Comparison of ENCODE assay signal across 27 cellular contexts in the genomic region with DNA sequence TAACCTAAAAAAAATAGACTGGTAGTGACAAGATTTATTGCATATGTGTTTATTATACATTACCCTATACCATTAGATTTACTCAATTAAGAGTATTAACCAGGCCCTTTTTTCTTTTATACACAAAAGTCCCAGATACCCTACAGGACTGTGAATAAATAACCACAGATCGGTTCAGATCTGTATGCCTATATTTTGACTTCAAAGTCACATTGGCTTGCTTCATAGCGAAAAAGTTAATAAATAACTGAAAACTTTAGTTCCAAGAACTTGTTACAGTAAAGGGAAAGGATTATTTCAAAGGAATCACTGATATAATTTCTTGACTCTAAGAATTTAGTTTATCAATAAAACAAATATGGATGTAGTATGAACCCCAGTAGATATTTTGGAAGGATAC. TPM values are rescaled to one million over a fixed set of nuclear protein-coding genes. Genes with fewer than 3 reads are reported as not detected.
"Had no signal": no experiment of that assay in that cellular context is flagged by ENCODE, and none has a peak within 500 bp of the region (broad histone marks: within the 10 kb centered on the region; RNA-seq: fewer than 3 reads in every experiment).

No MANE protein-coding gene starts in this region.

- DNase-seq: activated B cell treated with CpG ODN at 0.5 μM for 24 hours; activated CD4-positive, alpha-beta memory T cell treated with anti-CD3 and anti-CD28 coated beads for 36 hours; activated CD4-positive, alpha-beta T cell treated with anti-CD3 and anti-CD28 coated beads for 1 hour; activated CD4-positive, alpha-beta T cell treated with anti-CD3 and anti-CD28 coated beads, Interleukin-2, amount 10 ng/mL, durations not matched to agents 7 days and 5 days; activated CD8-positive, alpha-beta memory T cell treated with anti-CD3 and anti-CD28 coated beads for 24 hours; activated effector memory CD4-positive, alpha-beta T cell treated with anti-CD3 and anti-CD28 coated beads, Interleukin-2, amount 50 U/mL, for 16 hours; activated naive CD4-positive, alpha-beta T cell treated with Interleukin-2 at 50 U/mL for 16 hours; activated naive CD8-positive, alpha-beta T cell treated with anti-CD3 and anti-CD28 coated beads, Interleukin-2, amount 50 U/mL, for 24 hours; activated T-cell treated with anti-CD3 and anti-CD28 coated beads, Interleukin-2, amount 50 U/mL, for 4 hours; amniotic stem cell; body of pancreas; Kasumi-1; KBM-7; NCI-H146; NCI-H187 treated with DMSO at 0.1 percent for 48 hours; NCI-H2081 treated with DMSO at 0.1 percent for 48 hours; NCI-H446; NCI-H524; PC-3; SHP77 treated with DMSO at 0.1 percent for 48 hours; T-cell; T-helper 2 cell; T1000 had no signal

- H3K4me1 Mint-ChIP-seq: activated B cell treated with CpG ODN at 0.5 μM for 24 hours; activated CD4-positive, alpha-beta T cell treated with anti-CD3 and anti-CD28 coated beads, Interleukin-2, amount 10 ng/mL, durations not matched to agents 7 days and 5 days; activated naive CD8-positive, alpha-beta T cell treated with anti-CD3 and anti-CD28 coated beads, Interleukin-2, amount 50 U/mL, for 24 hours; T-cell had no signal

- H3K27ac ChIP-seq: ascending aorta had no signal

- H3K27me3 ChIP-seq: ascending aorta, body of pancreas had no signal

- H3K4me3 ChIP-seq: ascending aorta, body of pancreas had no signal

- H3K9me3 Mint-ChIP-seq: activated B cell treated with CpG ODN at 0.5 μM for 24 hours; activated CD4-positive, alpha-beta memory T cell treated with anti-CD3 and anti-CD28 coated beads for 36 hours; activated CD4-positive, alpha-beta T cell treated with anti-CD3 and anti-CD28 coated beads, Interleukin-2, amount 10 ng/mL, durations not matched to agents 7 days and 5 days; activated naive CD4-positive, alpha-beta T cell treated with anti-CD3 and anti-CD28 coated beads, Interleukin-2, amount 50 U/mL, for 72 hours; activated naive CD8-positive, alpha-beta T cell treated with anti-CD3 and anti-CD28 coated beads, Interleukin-2, amount 50 U/mL, for 24 hours; activated T-cell treated with anti-CD3 and anti-CD28 coated beads, Interleukin-2, amount 50 U/mL, for 4 hours; T-cell had no signal

- H3K27ac Mint-ChIP-seq: activated B cell treated with CpG ODN at 0.5 μM for 24 hours; activated CD4-positive, alpha-beta memory T cell treated with anti-CD3 and anti-CD28 coated beads for 36 hours; activated CD4-positive, alpha-beta T cell treated with anti-CD3 and anti-CD28 coated beads, Interleukin-2, amount 10 ng/mL, durations not matched to agents 7 days and 5 days; activated naive CD4-positive, alpha-beta T cell treated with anti-CD3 and anti-CD28 coated beads, Interleukin-2, amount 50 U/mL, for 72 hours; activated naive CD8-positive, alpha-beta T cell treated with anti-CD3 and anti-CD28 coated beads, Interleukin-2, amount 50 U/mL, for 24 hours; T-cell had no signal

- H3K9me3 ChIP-seq: ascending aorta, body of pancreas had no signal

- FAIRE-seq: bronchial epithelial cell, TTC549 had no signal

- ATAC-seq: activated naive CD4-positive, alpha-beta T cell treated with anti-CD3 and anti-CD28 coated beads, Interleukin-2, amount 50 U/mL, for 72 hours; activated naive CD8-positive, alpha-beta T cell treated with anti-CD3 and anti-CD28 coated beads, Interleukin-2, amount 50 U/mL, for 24 hours; activated T-cell treated with anti-CD3 and anti-CD28 coated beads, Interleukin-2, amount 50 U/mL, for 4 hours; body of pancreas; T-cell had no signal

- H3K27me3 Mint-ChIP-seq: activated B cell treated with CpG ODN at 0.5 μM for 24 hours; activated CD4-positive, alpha-beta memory T cell treated with anti-CD3 and anti-CD28 coated beads for 36 hours; activated CD4-positive, alpha-beta T cell treated with anti-CD3 and anti-CD28 coated beads, Interleukin-2, amount 10 ng/mL, durations not matched to agents 7 days and 5 days; activated naive CD8-positive, alpha-beta T cell treated with anti-CD3 and anti-CD28 coated beads, Interleukin-2, amount 50 U/mL, for 24 hours; T-cell had no signal

- H3K4me1 ChIP-seq: ascending aorta had no signal

- H3K4me3 Mint-ChIP-seq: activated B cell treated with CpG ODN at 0.5 μM for 24 hours; activated CD4-positive, alpha-beta memory T cell treated with anti-CD3 and anti-CD28 coated beads for 36 hours; activated CD4-positive, alpha-beta T cell treated with anti-CD3 and anti-CD28 coated beads, Interleukin-2, amount 10 ng/mL, durations not matched to agents 7 days and 5 days; activated naive CD8-positive, alpha-beta T cell treated with anti-CD3 and anti-CD28 coated beads, Interleukin-2, amount 50 U/mL, for 24 hours; activated T-cell treated with anti-CD3 and anti-CD28 coated beads, Interleukin-2, amount 50 U/mL, for 4 hours; T-cell had no signal

RNA-seq across cellular contexts. Expression of a gene that starts 41.8 kb away (rescaled TPM):
- total RNA-seq: ascending aorta had no signal
